Comparison of ENCODE assay signal across 8 cellular contexts in the genomic region with DNA sequence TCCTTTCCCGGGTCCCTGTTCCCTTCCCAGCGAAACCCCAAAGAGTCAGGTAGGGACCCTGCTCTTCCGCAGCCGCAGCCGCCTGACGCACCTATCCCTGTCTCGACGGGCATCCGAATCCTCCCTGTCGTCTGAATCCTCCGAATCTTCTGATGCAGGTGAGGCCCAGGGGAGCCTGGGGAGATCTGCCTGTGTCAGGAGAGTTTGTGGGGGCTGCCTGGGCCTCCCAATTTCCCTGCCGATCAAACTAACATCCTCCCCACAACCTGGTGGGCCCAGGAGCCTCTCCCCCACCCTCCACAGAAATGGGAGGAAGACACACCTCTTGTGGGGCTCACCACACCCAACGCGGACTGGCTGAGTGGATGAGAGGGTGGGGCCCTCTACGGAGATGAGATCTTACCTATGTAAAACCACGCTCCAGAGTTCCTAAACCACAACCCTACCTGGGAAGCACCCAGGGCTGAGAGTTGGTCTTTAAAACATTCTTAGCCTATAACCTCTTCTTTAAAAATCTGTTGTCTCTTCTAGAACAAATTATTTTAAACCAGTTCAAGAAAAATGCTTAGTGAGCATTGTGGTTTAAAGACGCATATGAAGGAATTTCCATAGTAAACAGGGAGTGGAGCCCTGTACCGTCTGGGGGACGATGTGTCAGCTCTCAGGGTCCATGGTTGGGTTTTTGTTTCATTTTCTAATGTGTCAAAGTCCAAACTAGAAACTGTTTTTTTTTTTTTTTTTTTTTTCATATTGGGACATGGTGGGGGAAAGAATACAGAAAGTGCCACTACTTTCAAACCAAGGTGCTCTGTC. TPM values are rescaled to one million over a fixed set of nuclear protein-coding genes. Genes with fewer than 3 reads are reported as not detected.
DNase-seq lines count a peak whose midpoint lies in the region; ATAC-seq and TF ChIP-seq lines count a peak whose summit lies in the region.

No MANE protein-coding gene starts in this region.

- H3K36me3 Mint-ChIP-seq in WTC11: peaks cover 18% of the 10 kb centered on the region
- H3K36me3 Mint-ChIP-seq in stimulated activated naive B cell treated with anti-CD40 and anti-IgM and Interleukin-4, amounts not matched to agents 10 μg/mL and 1 μg/mL and 100 μg/mL, for 72 hours: peaks cover 9 to 12% of the 10 kb centered on the region in 2 donors

- DNase-seq in GM20000 (ENCODE audit: low spot score) (peak; percentile 73), WTC11 (ENCODE audit: low spot score) (no peak), fibroblast of peridontal ligament (ENCODE audit: extremely low read depth) (peak; percentile 46), T-helper 9 cell (no peak)
- DNase-seq in stimulated activated naive B cell treated with anti-CD40 and anti-IgM and Interleukin-4, amounts not matched to agents 10 μg/mL and 1 μg/mL and 100 μg/mL, for 72 hours: no peak

- no peaks in the 10 kb centered on the region for H3K9me3 Mint-ChIP-seq in WTC11
- no peaks in the 10 kb centered on the region for H3K9me3 Mint-ChIP-seq in stimulated activated naive B cell treated with anti-CD40 and anti-IgM and Interleukin-4, amounts not matched to agents 10 μg/mL and 1 μg/mL and 100 μg/mL, for 72 hours

- ATAC-seq in WTC11 (no peak), GM18870 (IDR thresholded peaks at IDR 0.05; ENCODE audit: unreplicated experiment) (no peak), GM21381 (IDR thresholded peaks at IDR 0.05; ENCODE audit: unreplicated experiment) (no peak)
- no peak for ATAC-seq in stimulated activated naive B cell treated with anti-CD40 and anti-IgM and Interleukin-4, amounts not matched to agents 10 μg/mL and 1 μg/mL and 100 μg/mL, for 72 hours (replicated peaks)

- peaks cover 53% of the 10 kb centered on the region for H3K4me1 Mint-ChIP-seq in WTC11
- H3K4me1 Mint-ChIP-seq in stimulated activated naive B cell treated with anti-CD40 and anti-IgM and Interleukin-4, amounts not matched to agents 10 μg/mL and 1 μg/mL and 100 μg/mL, for 72 hours: peaks cover 47 to 75% of the 10 kb centered on the region in 2 donors

- H3K27ac ChIP-seq in 22Rv1: peak overlapping the region; percentile 97

- H3K4me3 Mint-ChIP-seq in WTC11: peak overlapping the region; percentile 79
- peak overlapping the region; percentile 91 to 96 for H3K4me3 Mint-ChIP-seq in stimulated activated naive B cell treated with anti-CD40 and anti-IgM and Interleukin-4, amounts not matched to agents 10 μg/mL and 1 μg/mL and 100 μg/mL, for 72 hours

- POLR2A ChIA-PET in WTC11 (lab: Charles Lee): no interaction called here

- CTCF ChIA-PET in WTC11 (lab: Charles Lee): interaction anchor here (0.7 to 3.9 kb wide), 2 partner anchors 22 to 30 kb away, joined by 3 to 79 read pairs; a partner anchor contains a TSS

- H3K27me3 Mint-ChIP-seq in WTC11 (ENCODE audit: low read depth): peaks cover 5% of the 10 kb centered on the region; the same call in 1 of the 2 replicates
- H3K27me3 Mint-ChIP-seq in stimulated activated naive B cell treated with anti-CD40 and anti-IgM and Interleukin-4, amounts not matched to agents 10 μg/mL and 1 μg/mL and 100 μg/mL, for 72 hours: no peaks in the 10 kb centered on the region

- no peak for TF ChIP-seq CTCF in 22Rv1 (IDR thresholded peaks at IDR 0.05)
- TF ChIP-seq CTCF in GM20000 (IDR thresholded peaks at IDR 0.05; ENCODE audit: extremely low read depth, missing control alignments): no peak
- no peak for TF ChIP-seq CTCF in WTC11 (IDR thresholded peaks at IDR 0.05)

- H3K27ac Mint-ChIP-seq in WTC11: peak overlapping the region; percentile 61
- H3K27ac Mint-ChIP-seq in stimulated activated naive B cell treated with anti-CD40 and anti-IgM and Interleukin-4, amounts not matched to agents 10 μg/mL and 1 μg/mL and 100 μg/mL, for 72 hours: peak overlapping the region; percentile 59

TF ChIP-seq in WTC11, 78 proteins besides CTCF, POLR2A, EP300 and RAD21 (continues in another document):
- TF ChIP-seq, protein P1, sequence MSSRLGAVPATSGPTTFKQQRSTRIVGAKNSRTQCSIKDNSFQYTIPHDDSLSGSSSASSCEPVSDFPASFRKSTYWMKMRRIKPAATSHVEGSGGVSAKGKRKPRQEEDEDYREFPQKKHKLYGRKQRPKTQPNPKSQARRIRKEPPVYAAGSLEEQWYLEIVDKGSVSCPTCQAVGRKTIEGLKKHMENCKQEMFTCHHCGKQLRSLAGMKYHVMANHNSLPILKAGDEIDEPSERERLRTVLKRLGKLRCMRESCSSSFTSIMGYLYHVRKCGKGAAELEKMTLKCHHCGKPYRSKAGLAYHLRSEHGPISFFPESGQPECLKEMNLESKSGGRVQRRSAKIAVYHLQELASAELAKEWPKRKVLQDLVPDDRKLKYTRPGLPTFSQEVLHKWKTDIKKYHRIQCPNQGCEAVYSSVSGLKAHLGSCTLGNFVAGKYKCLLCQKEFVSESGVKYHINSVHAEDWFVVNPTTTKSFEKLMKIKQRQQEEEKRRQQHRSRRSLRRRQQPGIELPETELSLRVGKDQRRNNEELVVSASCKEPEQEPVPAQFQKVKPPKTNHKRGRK (CRISPR knock-in tag; IDR thresholded peaks at IDR 0.05; ENCODE audit: borderline replicate concordance): no peak
- TF ChIP-seq ZNF263 (CRISPR knock-in tag; IDR thresholded peaks at IDR 0.05; ENCODE audit: low read depth) (no peak), SMAD3 (CRISPR knock-in tag; IDR thresholded peaks at IDR 0.05; ENCODE audit: borderline replicate concordance) (no peak), ZNF396 (CRISPR knock-in tag; IDR thresholded peaks at IDR 0.05; ENCODE audit: borderline replicate concordance) (no peak), ZNF671 (CRISPR knock-in tag; IDR thresholded peaks at IDR 0.05) (no peak), ZNF138 (CRISPR knock-in tag; conservative IDR thresholded peaks at IDR 0.05) (no peak), NFYB (CRISPR knock-in tag; conservative IDR thresholded peaks at IDR 0.05; ENCODE audit: low read depth) (no peak), ZNF121 (CRISPR knock-in tag; IDR thresholded peaks at IDR 0.05) (no peak)
- TF ChIP-seq, protein P2, sequence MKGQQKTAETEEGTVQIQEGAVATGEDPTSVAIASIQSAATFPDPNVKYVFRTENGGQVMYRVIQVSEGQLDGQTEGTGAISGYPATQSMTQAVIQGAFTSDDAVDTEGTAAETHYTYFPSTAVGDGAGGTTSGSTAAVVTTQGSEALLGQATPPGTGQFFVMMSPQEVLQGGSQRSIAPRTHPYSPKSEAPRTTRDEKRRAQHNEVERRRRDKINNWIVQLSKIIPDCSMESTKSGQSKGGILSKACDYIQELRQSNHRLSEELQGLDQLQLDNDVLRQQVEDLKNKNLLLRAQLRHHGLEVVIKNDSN (CRISPR knock-in tag; IDR thresholded peaks at IDR 0.05): no peak
- TF ChIP-seq, protein P3, sequence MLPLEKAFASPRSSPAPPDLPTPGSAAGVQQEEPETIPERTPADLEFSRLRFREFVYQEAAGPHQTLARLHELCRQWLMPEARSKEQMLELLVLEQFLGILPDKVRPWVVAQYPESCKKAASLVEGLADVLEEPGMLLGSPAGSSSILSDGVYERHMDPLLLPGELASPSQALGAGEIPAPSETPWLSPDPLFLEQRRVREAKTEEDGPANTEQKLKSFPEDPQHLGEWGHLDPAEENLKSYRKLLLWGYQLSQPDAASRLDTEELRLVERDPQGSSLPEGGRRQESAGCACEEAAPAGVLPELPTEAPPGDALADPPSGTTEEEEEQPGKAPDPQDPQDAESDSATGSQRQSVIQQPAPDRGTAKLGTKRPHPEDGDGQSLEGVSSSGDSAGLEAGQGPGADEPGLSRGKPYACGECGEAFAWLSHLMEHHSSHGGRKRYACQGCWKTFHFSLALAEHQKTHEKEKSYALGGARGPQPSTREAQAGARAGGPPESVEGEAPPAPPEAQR (CRISPR knock-in tag; IDR thresholded peaks at IDR 0.05): no peak
- TF ChIP-seq, protein P4, sequence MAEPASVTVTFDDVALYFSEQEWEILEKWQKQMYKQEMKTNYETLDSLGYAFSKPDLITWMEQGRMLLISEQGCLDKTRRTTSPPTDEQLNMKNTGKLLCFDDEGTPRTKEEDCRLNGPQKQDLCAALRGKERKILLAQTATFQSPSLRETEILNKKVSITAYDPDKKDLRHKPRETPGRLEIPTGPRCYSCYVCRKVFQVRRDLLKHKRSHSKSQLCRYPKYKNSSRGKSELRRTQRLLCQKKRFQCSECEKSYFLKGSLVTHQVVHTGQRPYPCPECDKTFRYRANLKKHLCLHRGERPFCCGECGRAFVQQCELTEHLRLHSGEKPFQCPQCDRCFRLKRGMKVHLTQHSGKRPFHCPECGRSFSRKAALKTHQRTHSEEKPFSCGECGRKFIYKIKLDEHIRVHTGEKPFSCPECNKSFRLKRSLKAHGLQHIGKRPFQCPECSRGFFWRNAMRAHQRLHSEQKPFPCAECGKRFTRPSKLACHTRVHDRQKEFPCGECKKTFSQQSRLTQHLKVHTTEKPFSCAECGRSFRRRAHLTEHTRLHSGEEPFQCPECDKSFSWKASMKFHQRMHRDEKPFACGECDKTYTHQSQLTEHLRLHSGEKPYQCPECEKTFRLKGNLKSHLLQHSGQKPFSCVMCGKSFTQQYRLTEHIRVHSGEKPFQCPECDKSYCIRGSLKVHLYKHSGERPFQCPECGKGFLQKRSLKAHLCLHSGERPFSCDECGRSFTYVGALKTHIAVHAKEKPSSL (CRISPR knock-in tag; conservative IDR thresholded peaks at IDR 0.05): no peak
- TF ChIP-seq, protein P5, sequence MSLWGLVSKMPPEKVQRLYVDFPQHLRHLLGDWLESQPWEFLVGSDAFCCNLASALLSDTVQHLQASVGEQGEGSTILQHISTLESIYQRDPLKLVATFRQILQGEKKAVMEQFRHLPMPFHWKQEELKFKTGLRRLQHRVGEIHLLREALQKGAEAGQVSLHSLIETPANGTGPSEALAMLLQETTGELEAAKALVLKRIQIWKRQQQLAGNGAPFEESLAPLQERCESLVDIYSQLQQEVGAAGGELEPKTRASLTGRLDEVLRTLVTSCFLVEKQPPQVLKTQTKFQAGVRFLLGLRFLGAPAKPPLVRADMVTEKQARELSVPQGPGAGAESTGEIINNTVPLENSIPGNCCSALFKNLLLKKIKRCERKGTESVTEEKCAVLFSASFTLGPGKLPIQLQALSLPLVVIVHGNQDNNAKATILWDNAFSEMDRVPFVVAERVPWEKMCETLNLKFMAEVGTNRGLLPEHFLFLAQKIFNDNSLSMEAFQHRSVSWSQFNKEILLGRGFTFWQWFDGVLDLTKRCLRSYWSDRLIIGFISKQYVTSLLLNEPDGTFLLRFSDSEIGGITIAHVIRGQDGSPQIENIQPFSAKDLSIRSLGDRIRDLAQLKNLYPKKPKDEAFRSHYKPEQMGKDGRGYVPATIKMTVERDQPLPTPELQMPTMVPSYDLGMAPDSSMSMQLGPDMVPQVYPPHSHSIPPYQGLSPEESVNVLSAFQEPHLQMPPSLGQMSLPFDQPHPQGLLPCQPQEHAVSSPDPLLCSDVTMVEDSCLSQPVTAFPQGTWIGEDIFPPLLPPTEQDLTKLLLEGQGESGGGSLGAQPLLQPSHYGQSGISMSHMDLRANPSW (CRISPR knock-in tag; conservative IDR thresholded peaks at IDR 0.05; ENCODE audit: low read depth): no peak

RNA-seq across cellular contexts. Expression of a gene that starts 1.7 kb away (rescaled TPM):
- 35.2 to 37.5 TPM (median 37.4 TPM) in 3 replicates for total RNA-seq in WTC11 (2021)

RNA-seq across cellular contexts. Expression of a gene that starts 11.3 kb away (rescaled TPM):
- total RNA-seq in WTC11 (2021): 55.3 to 58.7 TPM (median 57.6 TPM) in 3 replicates

RNA-seq across cellular contexts. Expression of a gene that starts 16.6 kb away (rescaled TPM):
- total RNA-seq in WTC11 (2021): 0.41 to 0.72 TPM (median 0.64 TPM) in 3 replicates

RNA-seq across cellular contexts. Expression of a gene that starts 22.5 kb away (rescaled TPM):
- 2.8 to 4.1 TPM (median 3.1 TPM) in 3 replicates for total RNA-seq in WTC11 (2021)

RNA-seq across cellular contexts. Expression of a gene that starts 30.2 kb away (rescaled TPM):
- total RNA-seq in WTC11 (2021): 109 to 129 TPM (median 113 TPM) in 3 replicates

Comparison
In these comparisons a context has a peak if more than half of its experiments do, and no peak if none do; other contexts are left out.
1. DNase-seq: peak in GM20000 (single experiment) and fibroblast of peridontal ligament (single experiment); none in WTC11 (single experiment), stimulated activated naive B cell treated with anti-CD40 and anti-IgM and Interleukin-4, amounts not matched to agents 10 μg/mL and 1 μg/mL and 100 μg/mL, for 72 hours (single experiment) and T-helper 9 cell (single experiment).